ENCODE assay signal across 14 cellular contexts in the genomic region with DNA sequence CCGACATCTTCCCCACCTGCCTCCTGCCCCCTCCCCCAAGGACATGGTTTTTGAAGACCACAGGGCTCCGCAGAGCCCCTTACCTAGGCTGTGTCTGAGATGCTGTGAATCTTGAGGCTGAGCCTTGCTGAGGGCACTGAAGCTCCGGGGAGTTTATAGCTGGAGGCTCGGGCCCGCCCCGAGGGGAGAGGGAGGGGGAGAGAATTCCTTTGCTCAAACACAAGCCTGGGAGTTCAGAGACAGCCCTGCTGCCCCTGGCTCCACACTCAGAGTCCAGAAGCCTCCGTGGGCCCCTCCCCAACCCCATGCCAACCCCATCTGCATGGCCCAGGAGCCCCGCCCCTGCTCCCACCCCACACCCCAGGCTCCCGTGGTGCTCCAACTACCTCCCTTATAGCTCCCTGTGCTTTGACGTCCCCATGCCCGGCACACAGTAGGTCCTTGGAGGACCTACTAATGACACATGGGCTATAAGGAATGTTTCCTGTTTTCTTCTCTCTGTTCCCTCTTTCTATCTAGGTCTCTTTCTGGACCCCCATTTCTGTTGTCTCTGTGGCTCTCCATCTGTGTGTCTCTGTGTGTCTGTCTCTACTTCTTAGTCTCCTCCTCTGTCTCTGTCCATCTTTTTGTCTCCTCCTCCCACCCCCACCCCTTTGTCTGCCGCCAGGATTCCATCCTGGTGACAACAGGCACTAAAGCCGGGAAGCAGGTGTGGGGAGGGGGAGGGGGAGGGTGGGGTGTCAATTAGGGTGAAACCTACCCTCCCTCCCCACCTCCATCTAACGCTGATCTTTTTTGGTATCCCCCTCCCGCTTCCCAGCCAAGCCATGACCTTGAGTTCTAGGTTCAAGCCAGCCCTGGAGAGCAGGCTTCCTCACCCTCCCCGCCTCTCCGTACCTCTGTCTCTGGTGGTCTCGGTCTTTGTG. TPM values are rescaled to one million over a fixed set of nuclear protein-coding genes. Genes with fewer than 3 reads are reported as not detected.
A peak's percentile ranks its signal among the peaks of the same experiment; 100 is the strongest.
DNase-seq lines count a peak whose midpoint lies in the region; ATAC-seq, FAIRE-seq and TF ChIP-seq lines count a peak whose summit lies in the region.
"Had no signal": no experiment of that assay in that cellular context is flagged by ENCODE, and none has a peak within 500 bp of the region (broad histone marks: within the 10 kb centered on the region; RNA-seq: fewer than 3 reads in every experiment).

Gene TNNT1, minus strand, starts transcription at position 129 of the 926 bp plus-strand sequence. CDS start 2,049 bp downstream, outside the sequence.

- H4K91ac ChIP-seq in H1 (replicated peaks; ENCODE audit: insufficient read length, low read length): peak within 1 kb of the TSS; percentile 51

- WGBS in H1 (ENCODE audit: extremely low coverage in 1 of 2, insufficient coverage in 1 of 2, insufficient read length in 1 of 2, insufficient replicate concordance in 2 of 2, low coverage in 1 of 2, low lambda C conversion rate in 2 of 2, missing lambda C conversion rate in 1 of 2), 2 experiments: 22% methylated on average over 14 of the region's 18 CpGs; no CpG with 5 or more reads in 1 of the 2 experiments
- WGBS in mesendoderm (ENCODE audit: extremely low coverage, insufficient coverage, low lambda C conversion rate): no CpG with 5 or more reads among the region's 18 CpGs

- H3K14ac ChIP-seq in H1 (ENCODE audit: insufficient read length): no peak within 1 kb of the TSS

- H2BK15ac ChIP-seq in H1 (ENCODE audit: low read length) (0 out of 2 replicates have a peak within 1 kb of the TSS, but pooled peaks have one; percentile 16), mesendoderm (replicated peaks; ENCODE audit: low read depth) (no peak within 1 kb of the TSS)

- H3K56ac ChIP-seq in H1 (replicated peaks; ENCODE audit: insufficient read length, low read depth, low read length): no peak within 1 kb of the TSS
- H3K56ac ChIP-seq in mesendoderm (ENCODE audit: low read length): peak within 1 kb of the TSS; percentile 9

- H3K27ac ChIP-seq in H1 (ENCODE audit: low read depth, low read length): no peak within 1 kb of the TSS
- no peak within 1 kb of the TSS for H3K27ac ChIP-seq in mesendoderm (ENCODE audit: low read depth, low read length)
- H3K27ac ChIP-seq: C4-2B had no signal

- H3K23me2 ChIP-seq in H1 (ENCODE audit: low read depth, low read length): peaks cover 7% of the 10 kb centered on the region; the same call in 1 of the 2 replicates

- H3K4me3 Mint-ChIP-seq in activated CD4-positive, alpha-beta T cell treated with anti-CD3 and anti-CD28 coated beads for 36 hours: no peak within 1 kb of the TSS
- H3K4me3 Mint-ChIP-seq: activated T-cell treated with anti-CD3 and anti-CD28 coated beads, Interleukin-2, amount 50 U/mL, for 72 hours had no signal

- no peaks in the 10 kb centered on the region for H3K27me3 ChIP-seq in H1 (replicated peaks in 1 of 4; ENCODE audit: control insufficient read depth in 3 of 4, extremely low read depth in 1 of 4, insufficient read depth in 3 of 4, low read length in 3 of 4)
- H3K27me3 ChIP-seq in mesendoderm (ENCODE audit: insufficient read depth, low read length, poor library complexity): no peaks in the 10 kb centered on the region

- H3K9me3 ChIP-seq in H1 (ENCODE audit: insufficient read depth in 2 of 2, low read depth in 1 of 2, low read length in 1 of 2): peaks cover 0 to 4% of the 10 kb centered on the region in 2 experiments; a peak in 1 of 4 replicates
- H3K9me3 ChIP-seq: mucosa of descending colon had no signal

- H3K4me1 ChIP-seq in H1 (replicated peaks in 1 of 4; ENCODE audit: control insufficient read depth in 3 of 4, insufficient read depth in 4 of 4, low read length in 3 of 4) (peaks cover 6 to 24% (median 13%) of the 10 kb centered on the region in 4 experiments), mesendoderm (ENCODE audit: control insufficient read depth, low read depth, low read length) (no peaks in the 10 kb centered on the region)

- H3K4me3 ChIP-seq in H1 (ENCODE audit: extremely low read depth in 1 of 4, insufficient read depth in 2 of 4, low read depth in 3 of 4, low read length in 4 of 4): peak within 1 kb of the TSS; percentile 17 to 83 (median 24); a peak in 6 of 8 replicates
- no peak within 1 kb of the TSS for H3K4me3 ChIP-seq in mesendoderm (ENCODE audit: low read length)
- H3K4me3 ChIP-seq: mucosa of descending colon had no signal

- H3K4me1 Mint-ChIP-seq in activated CD4-positive, alpha-beta T cell treated with anti-CD3 and anti-CD28 coated beads for 36 hours: peaks cover 17% of the 10 kb centered on the region

- H3K18ac ChIP-seq in H1 (ENCODE audit: extremely low read depth, low read length) (peak within 1 kb of the TSS; percentile 87), mesendoderm (ENCODE audit: low read length) (no peak within 1 kb of the TSS)

- H2AFZ ChIP-seq in H1 (ENCODE audit: low read length): no peak within 1 kb of the TSS

- H2AK5ac ChIP-seq in H1 (ENCODE audit: low read depth, low read length): peak within 1 kb of the TSS; percentile 26; the same call in 1 of the 2 replicates
- H2AK5ac ChIP-seq in mesendoderm (ENCODE audit: low read length): no peak within 1 kb of the TSS

- TF ChIP-seq RAD21 in H1 (IDR thresholded peaks at IDR 0.05 in 1 of 2, conservative IDR thresholded peaks at IDR 0.05 in 1 of 2; ENCODE audit: low read depth in 2 of 2, low read length in 2 of 2): no peak

- H3K79me2 ChIP-seq in H1 (ENCODE audit: control insufficient read depth in 1 of 2, insufficient read depth in 2 of 2, low read length in 2 of 2) (no peaks in the 10 kb centered on the region), mesendoderm (ENCODE audit: control insufficient read depth, insufficient read depth, low read length) (no peaks in the 10 kb centered on the region)

- no peaks in the 10 kb centered on the region; the same call in 1 of the 2 replicates for H3K79me1 ChIP-seq in H1 (ENCODE audit: low read depth, low read length)
- no peaks in the 10 kb centered on the region for H3K79me1 ChIP-seq in mesendoderm (ENCODE audit: low read length)

- H2BK5ac ChIP-seq in H1 (ENCODE audit: low read depth, low read length): peak within 1 kb of the TSS; percentile 71
- H2BK5ac ChIP-seq in mesendoderm (ENCODE audit: low read length): no peak within 1 kb of the TSS

- H4K20me1 ChIP-seq in H1 (replicated peaks in 1 of 2; ENCODE audit: control insufficient read depth in 1 of 2, insufficient read depth in 2 of 2, low read length in 2 of 2): no peaks in the 10 kb centered on the region

- H3K27me3 Mint-ChIP-seq in activated CD4-positive, alpha-beta T cell treated with anti-CD3 and anti-CD28 coated beads for 36 hours: peaks cover 15% of the 10 kb centered on the region

- H3K4ac ChIP-seq in H1 (replicated peaks; ENCODE audit: insufficient read length, low read depth, low read length): peak within 1 kb of the TSS; percentile 60
- H3K4ac ChIP-seq in mesendoderm (ENCODE audit: low read depth, low read length): no peak within 1 kb of the TSS

- no peak within 1 kb of the TSS for H4K8ac ChIP-seq in H1 (ENCODE audit: extremely low read depth, insufficient read depth, low read length)
- no peak within 1 kb of the TSS for H4K8ac ChIP-seq in mesendoderm (ENCODE audit: low read depth, low read length)

- H3K36me3 ChIP-seq in H1 (ENCODE audit: control insufficient read depth in 2 of 4, insufficient read depth in 4 of 4, low read length in 3 of 4) (peaks cover 0 to 8% (median 3%) of the 10 kb centered on the region in 4 experiments; a peak in 2 of 8 replicates), mesendoderm (ENCODE audit: control insufficient read depth, insufficient read depth, low read length) (no peaks in the 10 kb centered on the region)

- H3K23ac ChIP-seq in H1 (ENCODE audit: insufficient read length) (no peak within 1 kb of the TSS), mesendoderm (ENCODE audit: low read length) (peak within 1 kb of the TSS; percentile 66)

- no peak within 1 kb of the TSS for H3K27ac Mint-ChIP-seq in activated CD4-positive, alpha-beta T cell treated with anti-CD3 and anti-CD28 coated beads for 36 hours
- H3K27ac Mint-ChIP-seq: activated T-cell treated with anti-CD3 and anti-CD28 coated beads, Interleukin-2, amount 50 U/mL, for 72 hours had no signal

- no peak for TF ChIP-seq CTCF in H1 (IDR thresholded peaks at IDR 0.05; ENCODE audit: control extremely low read depth in 1 of 3, insufficient read depth in 1 of 3, low read depth in 1 of 3, low read length in 3 of 3)

- H3K36me3 Mint-ChIP-seq in activated CD4-positive, alpha-beta T cell treated with anti-CD3 and anti-CD28 coated beads for 36 hours (ENCODE audit: low read depth): peaks cover 4% of the 10 kb centered on the region

- peak within 1 kb of the TSS; percentile 80 for H2BK20ac ChIP-seq in H1 (ENCODE audit: low read length)

- no peak for DNase-seq in Caki2 (ENCODE audit: low read depth)
- DNase-seq in NCI-H2227 treated with DMSO at 0.1 percent for 48 hours (lab: John Stamatoyannopoulos, UW): peak; percentile 44
- DNase-seq in H1 (ENCODE audit: low read depth in 1 of 2, low spot score in 2 of 2): no peak
- DNase-seq in mesendoderm: peak; percentile 86
- DNase-seq in activated CD4-positive, alpha-beta T cell treated with anti-CD3 and anti-CD28 coated beads for 36 hours: no peak
- DNase-seq in MV-4-11 (lab: John Stamatoyannopoulos, UW): no peak
- DNase-seq: activated CD4-positive, CD25-positive, alpha-beta regulatory T cell; activated T-cell treated with anti-CD3 and anti-CD28 coated beads, Interleukin-2, amount 50 U/mL, for 72 hours; mucosa of descending colon; NCI-H2029 had no signal

- no peak for TF ChIP-seq POLR2A in H1 (IDR thresholded peaks at IDR 0.05; ENCODE audit: control extremely low read depth in 1 of 2, low read depth in 2 of 2, low read length in 2 of 2)

- no peak within 1 kb of the TSS for H4K5ac ChIP-seq in H1 (ENCODE audit: insufficient read length, low read depth, low read length)
- H4K5ac ChIP-seq in mesendoderm (ENCODE audit: low read length): no peak within 1 kb of the TSS

- FAIRE-seq in H1 (lab: Jason Lieb, UNC): no peak
- FAIRE-seq: RCC 7860 had no signal

- POLR2A ChIA-PET in H1 (lab: Charles Lee; ENCODE audit: partially characterized antibody): interaction anchor here (0.6 to 1.2 kb wide), 5 partner anchors 8 to 138 kb away, joined by 3 to 7 read pairs (median 3); partner anchors contain the start of genes DNAAF3 and TNNI3
- POLR2A ChIA-PET in activated CD4-positive, alpha-beta T cell treated with anti-CD3 and anti-CD28 coated beads for 36 hours (lab: Charles Lee): no interaction called here

- peaks cover 11% of the 10 kb centered on the region for H3K9me3 Mint-ChIP-seq in activated CD4-positive, alpha-beta T cell treated with anti-CD3 and anti-CD28 coated beads for 36 hours (ENCODE audit: low read depth)

- in situ Hi-C loops in Caki2 (cut with HindIII; ENCODE audit: low pct_unique_long_range_greater_than_20kb, low sequenced_read_pairs): no loop called here

- intact Hi-C loops in activated CD4-positive, alpha-beta T cell treated with anti-CD3 and anti-CD28 coated beads for 36 hours (cut with DNase I, micrococcal nuclease): loop anchor here in 1 of 2 experiments (10.0 kb wide), 1 partner anchor 355 kb away; no protein-coding TSS in a partner anchor

- CTCF ChIA-PET in H1 (lab: Charles Lee; ENCODE audit: partially characterized antibody): interaction anchor here (0.9 to 1.3 kb wide), 3 partner anchors 11 to 17 kb away, joined by 4 to 6 read pairs (median 4); no protein-coding TSS in a partner anchor
- CTCF ChIA-PET in activated CD4-positive, alpha-beta T cell treated with anti-CD3 and anti-CD28 coated beads for 36 hours (lab: Charles Lee): interaction anchor here (0.6 kb wide), 2 partner anchors 11 to 130 kb away, joined by 3 read pairs; partner anchors contain the start of gene HSPBP1

- H3K9ac ChIP-seq in H1 (replicated peaks in 1 of 4; ENCODE audit: extremely low read depth in 1 of 4, low read depth in 3 of 4, low read length in 3 of 4) (no peak within 1 kb of the TSS; a peak in 1 of 7 replicates), mesendoderm (ENCODE audit: low read length) (no peak within 1 kb of the TSS)

- no peak for TF ChIP-seq EP300 in H1 (IDR thresholded peaks at IDR 0.05; ENCODE audit: borderline replicate concordance in 1 of 2, low read depth in 2 of 2, low read length in 2 of 2)

- H3K4me2 ChIP-seq in H1 (ENCODE audit: insufficient read depth in 1 of 2, low read depth in 2 of 2, low read length in 2 of 2) (peak within 1 kb of the TSS; percentile 58 to 70), mesendoderm (ENCODE audit: low read length) (no peak within 1 kb of the TSS)

- H2BK120ac ChIP-seq in H1 (replicated peaks; ENCODE audit: low read depth, low read length): peak within 1 kb of the TSS; percentile 66
- H2BK120ac ChIP-seq in mesendoderm (ENCODE audit: low read depth, low read length): no peak within 1 kb of the TSS

- ATAC-seq in activated CD4-positive, alpha-beta T cell treated with anti-CD3 and anti-CD28 coated beads for 36 hours: no peak
- no peak for ATAC-seq in HG02938 (IDR thresholded peaks at IDR 0.05; ENCODE audit: unreplicated experiment)
- no peak for ATAC-seq in HG03159 (IDR thresholded peaks at IDR 0.05; ENCODE audit: unreplicated experiment)
- ATAC-seq: activated T-cell treated with anti-CD3 and anti-CD28 coated beads, Interleukin-2, amount 50 U/mL, for 72 hours; mucosa of descending colon had no signal

- peak within 1 kb of the TSS; percentile 80; the same call in 1 of the 2 replicates for H2BK12ac ChIP-seq in H1 (ENCODE audit: low read depth, low read length)

RNA-seq across cellular contexts. Expression of gene TNNT1, which starts in this region (rescaled TPM):
- 325 and 411 TPM in 2 replicates for total RNA-seq in Caki2 (2014; rRNA removed; shearing (Covaris generic); ENCODE audit: low replicate concordance)
- total RNA-seq in H1 (2021; fragmentation: NEBNext Ultra II Directional; extraction: Animal tissue kit (Norgen Biotek cat#: 25700)): 107 and 115 TPM in 2 replicates
- polyA plus RNA-seq in H1 (2011; rRNA removed): 69.6 and 97.9 TPM in 2 replicates
- 164 TPM for polyA plus RNA-seq in H1 (2011; cell fraction: cytosol; rRNA removed)
- polyA plus RNA-seq in H1 (2011; cell fraction: nucleus; rRNA removed): 90.2 TPM
- polyA plus RNA-seq in H1 (2012, experiment 1 of 2): 112 to 203 TPM (median 168 TPM) in 4 replicates
- 169 TPM for polyA plus RNA-seq in H1 (2012, experiment 2 of 2)
- 121 TPM for polyA plus RNA-seq in H1 (2013, experiment 1 of 2)
- 121 TPM for polyA plus RNA-seq in H1 (2013, experiment 2 of 2)
- polyA minus RNA-seq in H1 (2011; rRNA and poly(A)+ RNA removed): 11.5 and 12.7 TPM in 2 replicates
- 25.4 TPM for polyA minus RNA-seq in H1 (2011; cell fraction: cytosol; rRNA and poly(A)+ RNA removed)
- 20.5 TPM for polyA minus RNA-seq in H1 (2011; cell fraction: nucleus; rRNA and poly(A)+ RNA removed)
- 35.9 TPM for polyA plus RNA-seq in mesendoderm (2013, experiment 1 of 2)
- polyA plus RNA-seq in mesendoderm (2013, experiment 2 of 2): 40.3 TPM
- under 1 TPM; 0.47 to 0.50 TPM for total RNA-seq in activated CD4-positive, alpha-beta T cell treated with anti-CD3 and anti-CD28 coated beads for 36 hours

Comparison
In these comparisons a context has a peak if more than half of its experiments do, and no peak if none do; other contexts are left out.
1. RNA of gene TNNT1 (total RNA-seq): 325 to 411 TPM in Caki2 and 107 to 115 TPM in H1; 0.47 to 0.50 TPM in activated CD4-positive, alpha-beta T cell treated with anti-CD3 and anti-CD28 coated beads for 36 hours; every median in the first group is over 10 times any median in the second.
2. DNase-seq: peak in NCI-H2227 treated with DMSO at 0.1 percent for 48 hours (single experiment) and mesendoderm (single experiment); none in Caki2 (single experiment), H1 (0 of 2), activated CD4-positive, alpha-beta T cell treated with anti-CD3 and anti-CD28 coated beads for 36 hours (single experiment) and MV-4-11 (single experiment).